Comparison of ENCODE assay signal across 16 cellular contexts in the genomic region with DNA sequence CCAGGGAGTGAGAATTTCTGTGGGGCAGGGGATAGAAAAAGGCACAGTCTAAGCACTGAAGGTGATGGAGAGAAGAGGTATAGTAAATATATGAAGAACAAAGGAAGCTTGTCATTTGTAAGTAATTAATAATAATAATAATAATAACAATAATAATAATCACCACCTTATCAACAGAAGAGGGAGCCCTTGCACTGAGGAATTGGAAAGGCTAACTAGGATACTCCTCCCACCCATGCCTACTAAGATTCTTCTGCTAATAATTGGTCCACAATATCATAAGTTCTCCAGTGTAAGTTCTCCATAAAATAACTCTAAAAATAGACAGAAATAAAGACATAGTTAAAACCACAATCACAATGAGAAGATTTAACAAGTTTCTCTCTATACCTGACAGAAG. TPM values are rescaled to one million over a fixed set of nuclear protein-coding genes. Genes with fewer than 3 reads are reported as not detected.
A peak's percentile ranks its signal among the peaks of the same experiment; 100 is the strongest.
DNase-seq lines count a peak whose midpoint lies in the region; FAIRE-seq and TF ChIP-seq lines count a peak whose summit lies in the region.
"Had no signal": no experiment of that assay in that cellular context is flagged by ENCODE, and none has a peak within 500 bp of the region (broad histone marks: within the 10 kb centered on the region; RNA-seq: fewer than 3 reads in every experiment).

No MANE protein-coding gene starts in this region.

- peaks cover 3% of the 10 kb centered on the region for H3K9me3 ChIP-seq in astrocyte (ENCODE audit: insufficient read depth, low read depth, low read length)

- FAIRE-seq in astrocyte (lab: Jason Lieb, UNC), result no peak
- FAIRE-seq: urothelium cell line had no signal

- H3K36me3 Mint-ChIP-seq in astrocyte (ENCODE audit: low read depth, unreplicated experiment), result no peaks in the 10 kb centered on the region

- no peak overlapping the region for H3K4me2 ChIP-seq in astrocyte (ENCODE audit: low read length)

- no peak overlapping the region for H3K9ac ChIP-seq in astrocyte (ENCODE audit: low read length)

- no peak overlapping the region for H3K4me3 ChIP-seq in astrocyte (ENCODE audit: insufficient read depth, low read depth, low read length)

- no peaks in the 10 kb centered on the region for H3K79me2 ChIP-seq in astrocyte (ENCODE audit: insufficient read depth, low read length)

- no peak for TF ChIP-seq EP300 in Ishikawa (IDR thresholded peaks at IDR 0.05; ENCODE audit: borderline replicate concordance)

- peak; percentile 38; the same call in 1 of the 2 replicates for TF ChIP-seq RAD21 in Ishikawa (IDR thresholded peaks at IDR 0.05; ENCODE audit: low read depth)

- no peaks in the 10 kb centered on the region for H3K9me3 Mint-ChIP-seq in astrocyte (ENCODE audit: unreplicated experiment)
- H3K9me3 Mint-ChIP-seq: activated CD4-positive, alpha-beta T cell treated with anti-CD3 and anti-CD28 coated beads, Interleukin-2, amount 10 ng/mL, durations not matched to agents 24 days and 14 days; activated T-helper 2 cell treated with anti-CD3 and anti-CD28 coated beads, Interferon-gamma antibody, Interleukin-2, Interleukin-4, amounts not matched to agents 10 μg/mL and 5 μg/mL and 100 μg/mL, durations not matched to agents 14 hours and 24 hours and 36 hours had no signal

- peaks cover 2% of the 10 kb centered on the region for H3K4me1 Mint-ChIP-seq in astrocyte (ENCODE audit: low read depth, unreplicated experiment)
- H3K4me1 Mint-ChIP-seq: activated CD4-positive, alpha-beta T cell treated with anti-CD3 and anti-CD28 coated beads, Interleukin-2, amount 10 ng/mL, durations not matched to agents 24 days and 14 days had no signal

- H3K4me1 ChIP-seq in astrocyte (ENCODE audit: insufficient read depth, low read length), result no peaks in the 10 kb centered on the region

- H4K20me1 ChIP-seq in astrocyte (ENCODE audit: insufficient read depth, low read length), result no peaks in the 10 kb centered on the region

- no peaks in the 10 kb centered on the region for H3K36me3 ChIP-seq in astrocyte (ENCODE audit: insufficient read depth, low read length)

- H3K4me3 Mint-ChIP-seq in astrocyte (ENCODE audit: unreplicated experiment), result no peak overlapping the region
- H3K4me3 Mint-ChIP-seq: activated CD4-positive, alpha-beta T cell treated with anti-CD3 and anti-CD28 coated beads, Interleukin-2, amount 10 ng/mL, durations not matched to agents 24 days and 14 days had no signal

- no peaks in the 10 kb centered on the region for H3K27me3 Mint-ChIP-seq in astrocyte (ENCODE audit: low read depth, unreplicated experiment)

- H3K27ac ChIP-seq in astrocyte (ENCODE audit: low read depth, low read length), result no peak overlapping the region
- no peak overlapping the region for H3K27ac ChIP-seq in substantia nigra (ENCODE audit: low read depth, low read length, poor library complexity, severe bottlenecking)
- no peak overlapping the region for H3K27ac ChIP-seq in caudate nucleus (ENCODE audit: low read depth, low read length)

- DNase-seq in COLO829 (ENCODE audit: low spot score) (peak; percentile 62), astrocyte (ENCODE audit: low read depth) (no peak), iPS-NIHi11 (ENCODE audit: low spot score) (peak; percentile 20), substantia nigra (lab: John Stamatoyannopoulos, UW) (no peak), caudate nucleus (lab: John Stamatoyannopoulos, UW) (no peak), NCI-H82 (lab: John Stamatoyannopoulos, UW) (no peak)
- DNase-seq in stimulated activated CD4-positive, alpha-beta T cell treated with anti-CD3 and anti-CD28 coated beads, Interleukin-4, amount 100 ng/mL, for 24 hours, result no peak
- DNase-seq: activated CD4-positive, alpha-beta T cell treated with anti-CD3 and anti-CD28 coated beads, Interleukin-2, amount 10 ng/mL, durations not matched to agents 24 days and 14 days; cerebellar nuclear complex; NCI-H1105 treated with DMSO at 0.1 percent for 48 hours; NCI-H510A treated with DMSO at 0.1 percent for 48 hours; stimulated activated CD8-positive, alpha-beta memory T cell treated with anti-CD3 and anti-CD28 coated beads, Interleukin-4, amount 100 ng/mL, for 48 hours had no signal

- H3K27me3 ChIP-seq in astrocyte (ENCODE audit: insufficient read depth, low read length), result no peaks in the 10 kb centered on the region

- H3K27ac Mint-ChIP-seq in astrocyte (ENCODE audit: unreplicated experiment), result peak overlapping the region; percentile 35
- H3K27ac Mint-ChIP-seq: activated CD4-positive, alpha-beta T cell treated with anti-CD3 and anti-CD28 coated beads, Interleukin-2, amount 10 ng/mL, durations not matched to agents 24 days and 14 days; activated T-helper 2 cell treated with anti-CD3 and anti-CD28 coated beads, Interferon-gamma antibody, Interleukin-2, Interleukin-4, amounts not matched to agents 10 μg/mL and 5 μg/mL and 100 μg/mL, durations not matched to agents 14 hours and 24 hours and 36 hours had no signal

- no peak for TF ChIP-seq CTCF in astrocyte (IDR thresholded peaks at IDR 0.05; ENCODE audit: insufficient read depth, low read depth, low read length)

- H2AFZ ChIP-seq in astrocyte (ENCODE audit: low read depth, low read length), result no peak overlapping the region

TF ChIP-seq in Ishikawa, 13 proteins besides CTCF, POLR2A, EP300 and RAD21:
- no peak for TF ChIP-seq EGR1 (IDR thresholded peaks at IDR 0.05)
- TF ChIP-seq NFIC (IDR thresholded peaks at IDR 0.05), result no peak
- TF ChIP-seq TEAD4 (IDR thresholded peaks at IDR 0.05), result no peak
- TF ChIP-seq, protein P1, sequence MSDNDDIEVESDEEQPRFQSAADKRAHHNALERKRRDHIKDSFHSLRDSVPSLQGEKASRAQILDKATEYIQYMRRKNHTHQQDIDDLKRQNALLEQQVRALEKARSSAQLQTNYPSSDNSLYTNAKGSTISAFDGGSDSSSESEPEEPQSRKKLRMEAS (IDR thresholded peaks at IDR 0.05), result no peak
- TF ChIP-seq YY1 (IDR thresholded peaks at IDR 0.05; ENCODE audit: low read depth), result no peak
- TF ChIP-seq FOXM1 (IDR thresholded peaks at IDR 0.05; ENCODE audit: borderline replicate concordance, low read depth), result no peak
- no peak for TF ChIP-seq TCF12 (IDR thresholded peaks at IDR 0.05; ENCODE audit: low read depth)
- TF ChIP-seq CEBPB (IDR thresholded peaks at IDR 0.05), result no peak
- TF ChIP-seq ZBTB7A (IDR thresholded peaks at IDR 0.05; ENCODE audit: low read depth), result no peak
- TF ChIP-seq, protein P2, sequence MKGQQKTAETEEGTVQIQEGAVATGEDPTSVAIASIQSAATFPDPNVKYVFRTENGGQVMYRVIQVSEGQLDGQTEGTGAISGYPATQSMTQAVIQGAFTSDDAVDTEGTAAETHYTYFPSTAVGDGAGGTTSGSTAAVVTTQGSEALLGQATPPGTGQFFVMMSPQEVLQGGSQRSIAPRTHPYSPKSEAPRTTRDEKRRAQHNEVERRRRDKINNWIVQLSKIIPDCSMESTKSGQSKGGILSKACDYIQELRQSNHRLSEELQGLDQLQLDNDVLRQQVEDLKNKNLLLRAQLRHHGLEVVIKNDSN (IDR thresholded peaks at IDR 0.05), result no peak

RNA-seq across cellular contexts. Expression of gene OR12D3, which starts 0.9 kb away (rescaled TPM):
- total RNA-seq in astrocyte, result not detected in 2 replicates
- total RNA-seq: activated CD4-positive, alpha-beta T cell treated with anti-CD3 and anti-CD28 coated beads, Interleukin-2, amount 10 ng/mL, durations not matched to agents 24 days and 14 days; activated T-helper 2 cell treated with anti-CD3 and anti-CD28 coated beads, Interferon-gamma antibody, Interleukin-2, Interleukin-4, amounts not matched to agents 10 μg/mL and 5 μg/mL and 100 μg/mL, durations not matched to agents 14 hours and 24 hours and 36 hours; left lobe of liver had no signal

RNA-seq across cellular contexts. Expression of gene OR5V1, which starts 7.3 kb away (rescaled TPM):
- total RNA-seq in astrocyte, result not detected in 2 replicates
- total RNA-seq: activated CD4-positive, alpha-beta T cell treated with anti-CD3 and anti-CD28 coated beads, Interleukin-2, amount 10 ng/mL, durations not matched to agents 24 days and 14 days; activated T-helper 2 cell treated with anti-CD3 and anti-CD28 coated beads, Interferon-gamma antibody, Interleukin-2, Interleukin-4, amounts not matched to agents 10 μg/mL and 5 μg/mL and 100 μg/mL, durations not matched to agents 14 hours and 24 hours and 36 hours; left lobe of liver had no signal

RNA-seq across cellular contexts. Expression of gene OR12D2, which starts 19.4 kb away (rescaled TPM):
- not detected in 2 replicates for total RNA-seq in astrocyte
- total RNA-seq: activated CD4-positive, alpha-beta T cell treated with anti-CD3 and anti-CD28 coated beads, Interleukin-2, amount 10 ng/mL, durations not matched to agents 24 days and 14 days; activated T-helper 2 cell treated with anti-CD3 and anti-CD28 coated beads, Interferon-gamma antibody, Interleukin-2, Interleukin-4, amounts not matched to agents 10 μg/mL and 5 μg/mL and 100 μg/mL, durations not matched to agents 14 hours and 24 hours and 36 hours; left lobe of liver had no signal

RNA-seq across cellular contexts. Expression of gene OR12D1, which starts 38.7 kb away (rescaled TPM):
- total RNA-seq in astrocyte, result not detected in 2 replicates
- total RNA-seq: activated CD4-positive, alpha-beta T cell treated with anti-CD3 and anti-CD28 coated beads, Interleukin-2, amount 10 ng/mL, durations not matched to agents 24 days and 14 days; activated T-helper 2 cell treated with anti-CD3 and anti-CD28 coated beads, Interferon-gamma antibody, Interleukin-2, Interleukin-4, amounts not matched to agents 10 μg/mL and 5 μg/mL and 100 μg/mL, durations not matched to agents 14 hours and 24 hours and 36 hours; left lobe of liver had no signal

Comparison
In these comparisons a context has a peak if more than half of its experiments do, and no peak if none do; other contexts are left out.
1. DNase-seq: peak in COLO829 (single experiment) and iPS-NIHi11 (single experiment); none in astrocyte (single experiment), substantia nigra (0 of 49), caudate nucleus (0 of 61), stimulated activated CD4-positive, alpha-beta T cell treated with anti-CD3 and anti-CD28 coated beads, Interleukin-4, amount 100 ng/mL, for 24 hours (single experiment) and NCI-H82 (single experiment).